ENCODE assay signal across 12 cellular contexts in the genomic region with DNA sequence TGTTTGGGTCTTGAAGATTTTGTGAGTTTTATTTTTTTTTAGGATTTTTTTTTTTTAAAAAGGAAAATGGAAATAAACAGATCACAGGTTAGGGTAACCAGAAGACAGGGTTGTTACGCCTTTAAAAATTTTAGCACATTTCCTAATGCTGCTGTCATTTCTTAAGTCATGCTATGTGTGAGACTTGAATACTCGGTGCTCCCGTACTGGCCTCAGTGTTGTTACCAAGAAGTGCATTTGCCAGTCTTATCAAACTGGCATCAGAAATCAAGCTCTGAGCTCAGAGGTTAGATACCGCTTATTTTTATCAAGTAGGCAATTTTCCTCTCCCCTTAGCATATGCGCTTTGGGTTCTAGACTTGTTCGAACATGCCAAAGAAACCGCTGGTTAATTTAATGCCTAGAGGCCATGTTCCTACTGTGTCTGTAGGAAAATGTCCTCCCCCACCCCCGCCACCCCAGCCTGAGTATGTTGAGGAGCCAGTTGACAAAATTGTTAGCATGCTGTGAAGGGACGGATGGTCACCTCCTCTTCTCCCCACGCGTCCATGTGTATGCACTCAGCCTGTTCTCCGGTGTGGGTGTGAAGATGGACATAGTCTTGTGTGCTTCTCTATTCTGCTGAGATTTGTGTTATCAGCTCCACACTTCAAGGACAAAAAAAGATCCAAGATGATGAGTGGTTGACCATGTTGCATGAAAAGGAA.
A peak's percentile ranks its signal among the peaks of the same experiment; 100 is the strongest.
DNase-seq lines count a peak whose midpoint lies in the region; ATAC-seq lines count a peak whose summit lies in the region.
"Had no signal": no experiment of that assay in that cellular context is flagged by ENCODE, and none has a peak within 500 bp of the region (broad histone marks: within the 10 kb centered on the region; RNA-seq: fewer than 3 reads in every experiment).

No MANE protein-coding gene starts in this region.

- ATAC-seq in HG03469 (IDR thresholded peaks at IDR 0.05; ENCODE audit: unreplicated experiment): no peak
- no peak for ATAC-seq in HG03039 (IDR thresholded peaks at IDR 0.05; ENCODE audit: unreplicated experiment)

- H3K4me1 ChIP-seq in SJSA1 (replicated peaks): peaks cover 22% of the 10 kb centered on the region
- H3K4me1 ChIP-seq in rectal smooth muscle tissue (ENCODE audit: control insufficient read depth, insufficient read depth, low read length): peaks cover 33% of the 10 kb centered on the region

- no peak overlapping the region for H3K9ac ChIP-seq in rectal smooth muscle tissue (ENCODE audit: low read length)

- H3K36me3 ChIP-seq in SJSA1 (no peaks in the 10 kb centered on the region), rectal smooth muscle tissue (ENCODE audit: control insufficient read depth, insufficient read depth, low read length) (no peaks in the 10 kb centered on the region)

- no peak overlapping the region for H3K4me3 ChIP-seq in SJSA1
- H3K4me3 ChIP-seq in rectal smooth muscle tissue (ENCODE audit: low read length): peak overlapping the region; percentile 2

- H3K27me3 ChIP-seq in SJSA1 (replicated peaks): no peaks in the 10 kb centered on the region
- no peaks in the 10 kb centered on the region for H3K27me3 ChIP-seq in rectal smooth muscle tissue (ENCODE audit: control insufficient read depth, insufficient read depth, low read length)

- DNase-seq in CMK (ENCODE audit: low read depth): peak; percentile 52
- DNase-seq in SJSA1 (ENCODE audit: low read depth in 1 of 2, low spot score in 2 of 2): no peak
- DNase-seq in foreskin melanocyte: peak; percentile 35
- no peak for DNase-seq in activated CD4-positive, CD25-positive, alpha-beta regulatory T cell (lab: John Stamatoyannopoulos, UW)
- DNase-seq in mesenteric fat pad (ENCODE audit: low spot score): no peak
- DNase-seq: effector CD4-positive, alpha-beta T cell; GF-D8; head of caudate nucleus; RPMI8226 had no signal

- H3K27ac ChIP-seq in SJSA1 (peak overlapping the region; percentile 46), rectal smooth muscle tissue (ENCODE audit: low read depth, low read length) (peak overlapping the region; percentile 86)

- H3K9me3 ChIP-seq in SJSA1 (replicated peaks): no peaks in the 10 kb centered on the region

Comparison
In these comparisons a context has a peak if more than half of its experiments do, and no peak if none do; other contexts are left out.
1. DNase-seq: peak in CMK (single experiment) and foreskin melanocyte (single experiment); none in SJSA1 (0 of 2), activated CD4-positive, CD25-positive, alpha-beta regulatory T cell (0 of 4) and mesenteric fat pad (single experiment).